In genomic region chr10:89502556-89502955, GRCh38 we compare ENCODE assay signal across 24 cellular contexts. TPM values are rescaled to one million over a fixed set of nuclear protein-coding genes. Genes with fewer than 3 reads are reported as not detected.
DNase-seq lines count a peak whose midpoint lies in the region; ATAC-seq and TF ChIP-seq lines count a peak whose summit lies in the region.
"Had no signal": no experiment of that assay in that cellular context is flagged by ENCODE, and none has a peak within 500 bp of the region (broad histone marks: within the 10 kb centered on the region; RNA-seq: fewer than 3 reads in every experiment).

No MANE protein-coding gene starts in this region.

- H3K9me3 Mint-ChIP-seq in activated CD4-positive, alpha-beta T cell treated with anti-CD3 and anti-CD28 coated beads, Interleukin-2, amount 10 ng/mL, durations not matched to agents 24 days and 14 days: peaks cover 9% of the 10 kb centered on the region

- TF ChIP-seq CTCF in fibroblast of pulmonary artery (IDR thresholded peaks at IDR 0.05; ENCODE audit: low read length, missing control alignments): no peak

- H3K36me3 Mint-ChIP-seq in activated CD4-positive, alpha-beta T cell treated with anti-CD3 and anti-CD28 coated beads, Interleukin-2, amount 10 ng/mL, durations not matched to agents 24 days and 14 days (ENCODE audit: low read depth): peaks cover 1% of the 10 kb centered on the region
- H3K36me3 Mint-ChIP-seq: activated naive CD4-positive, alpha-beta T cell treated with anti-CD3 and anti-CD28 coated beads, Interleukin-2, amount 50 U/mL, for 72 hours; immature natural killer cell had no signal

- no peak overlapping the region for H3K4me3 ChIP-seq in fibroblast of pulmonary artery (replicated peaks; ENCODE audit: low read depth, low read length)
- no peak overlapping the region for H3K4me3 ChIP-seq in skeletal muscle cell (ENCODE audit: low read depth, low read length)
- H3K4me3 ChIP-seq: right lobe of liver, SJCRH30 had no signal

- H3K27me3 Mint-ChIP-seq in activated CD4-positive, alpha-beta T cell treated with anti-CD3 and anti-CD28 coated beads, Interleukin-2, amount 10 ng/mL, durations not matched to agents 24 days and 14 days: peaks cover 8% of the 10 kb centered on the region

- intact Hi-C loops in activated CD4-positive, alpha-beta T cell treated with anti-CD3 and anti-CD28 coated beads, Interleukin-2, amount 10 ng/mL, durations not matched to agents 24 days and 14 days (cut with micrococcal nuclease): no loop called here

- peaks cover 10% of the 10 kb centered on the region for H3K4me1 Mint-ChIP-seq in activated CD4-positive, alpha-beta T cell treated with anti-CD3 and anti-CD28 coated beads, Interleukin-2, amount 10 ng/mL, durations not matched to agents 24 days and 14 days
- H3K4me1 Mint-ChIP-seq: immature natural killer cell had no signal

- H3K4me3 Mint-ChIP-seq in activated CD4-positive, alpha-beta T cell treated with anti-CD3 and anti-CD28 coated beads, Interleukin-2, amount 10 ng/mL, durations not matched to agents 24 days and 14 days: no peak overlapping the region
- H3K4me3 Mint-ChIP-seq: immature natural killer cell had no signal

- peak; percentile 35; the same call in 2 of the 3 replicates for ATAC-seq in SK-N-SH treated with all-trans-retinoic acid at 6 μM for 48 hours
- ATAC-seq: activated naive CD4-positive, alpha-beta T cell treated with anti-CD3 and anti-CD28 coated beads, Interleukin-2, amount 50 U/mL, for 72 hours; HepG2; right lobe of liver had no signal

- no peak overlapping the region for H3K27ac Mint-ChIP-seq in activated CD4-positive, alpha-beta T cell treated with anti-CD3 and anti-CD28 coated beads, Interleukin-2, amount 10 ng/mL, durations not matched to agents 24 days and 14 days
- H3K27ac Mint-ChIP-seq: activated naive CD4-positive, alpha-beta T cell treated with anti-CD3 and anti-CD28 coated beads, Interleukin-2, amount 50 U/mL, for 72 hours; immature natural killer cell had no signal

- DNase-seq in NCI-H2171 treated with DMSO at 0.1 percent for 48 hours (lab: John Stamatoyannopoulos, UW) (peak; percentile 23), NCI-H2171 (lab: John Stamatoyannopoulos, UW) (no peak), fibroblast of pulmonary artery (ENCODE audit: low read depth) (peak; percentile 73), skeletal muscle cell (ENCODE audit: low read depth) (peak; percentile 78), COLO829 (ENCODE audit: low spot score) (no peak)
- DNase-seq in stimulated activated CD4-positive, alpha-beta T cell treated with anti-CD3 and anti-CD28 coated beads, Interleukin-2, amount 100 ng/mL, for 48 hours: no peak
- DNase-seq in activated CD4-positive, alpha-beta T cell treated with anti-CD3 and anti-CD28 coated beads, Interleukin-2, amount 10 ng/mL, durations not matched to agents 24 days and 14 days: no peak
- DNase-seq: 8988T; activated CD4-positive, alpha-beta T cell treated with anti-CD3 and anti-CD28 coated beads for 48 hours; activated T-cell treated with anti-CD3 and anti-CD28 coated beads for 4 hours; C1 segment of cervical spinal cord; central memory CD4-positive, alpha-beta T cell; effector memory CD4-positive, alpha-beta T cell; immature natural killer cell; mesenchymal stem cell; right lobe of liver; stimulated activated CD4-positive, alpha-beta T cell treated with anti-CD3 and anti-CD28 coated beads, Interleukin-4, amount 100 ng/mL, for 1 hour; stimulated activated CD8-positive, alpha-beta memory T cell treated with anti-CD3 and anti-CD28 coated beads, Interleukin-4, amount 100 ng/mL, for 48 hours; T1000; trophoblast cell had no signal

TF ChIP-seq in SK-N-SH treated with all-trans-retinoic acid at 6 μM for 48 hours, 23 proteins besides CTCF, POLR2A, EP300 and RAD21:
- no peak for TF ChIP-seq CSRNP3 (CRISPR knock-in tag; IDR thresholded peaks at IDR 0.05)
- TF ChIP-seq ISL1 (CRISPR knock-in tag; IDR thresholded peaks at IDR 0.05): peak; percentile 34; the same call in 1 of the 2 replicates

RNA-seq across cellular contexts. Expression of gene SLC16A12, which starts 32.8 kb away (rescaled TPM):
- total RNA-seq in activated CD4-positive, alpha-beta T cell treated with anti-CD3 and anti-CD28 coated beads, Interleukin-2, amount 10 ng/mL, durations not matched to agents 24 days and 14 days: not detected in 2 replicates
- total RNA-seq: activated naive CD4-positive, alpha-beta T cell treated with anti-CD3 and anti-CD28 coated beads, Interleukin-2, amount 50 U/mL, for 72 hours had no signal

Comparison
In these comparisons a context has a peak if more than half of its experiments do, and no peak if none do; other contexts are left out.
1. DNase-seq: peak in NCI-H2171 treated with DMSO at 0.1 percent for 48 hours (single experiment), fibroblast of pulmonary artery (single experiment) and skeletal muscle cell (single experiment); none in NCI-H2171 (single experiment), stimulated activated CD4-positive, alpha-beta T cell treated with anti-CD3 and anti-CD28 coated beads, Interleukin-2, amount 100 ng/mL, for 48 hours (0 of 2), activated CD4-positive, alpha-beta T cell treated with anti-CD3 and anti-CD28 coated beads, Interleukin-2, amount 10 ng/mL, durations not matched to agents 24 days and 14 days (single experiment) and COLO829 (single experiment).